Comparison of ENCODE assay signal across 8 cellular contexts in genomic region chr1:26472901-26473845, GRCh38. TPM values are rescaled to one million over a fixed set of nuclear protein-coding genes. Genes with fewer than 3 reads are reported as not detected.
DNase-seq lines count a peak whose midpoint lies in the region; ATAC-seq and TF ChIP-seq lines count a peak whose summit lies in the region.

No MANE protein-coding gene starts in this region.

- H3K9me3 ChIP-seq in fibroblast of lung (ENCODE audit: control insufficient read depth, insufficient read depth, low read depth, low read length), result no peaks in the 10 kb centered on the region
- H3K9me3 ChIP-seq in naive thymus-derived CD4-positive, alpha-beta T cell (ENCODE audit: control insufficient read depth in 2 of 3, low read length in 3 of 3), result no peaks in the 10 kb centered on the region

- intact Hi-C loops in activated T-helper 2 cell treated with anti-CD3 and anti-CD28 coated beads, Interferon-gamma antibody, Interleukin-2, Interleukin-4, amounts not matched to agents 10 μg/mL and 5 μg/mL and 100 μg/mL, durations not matched to agents 14 hours and 24 hours and 36 hours (cut with micrococcal nuclease), result loop anchor here (1.0 to 5.0 kb wide), 6 partner anchors 27 to 224 kb away; partner anchors contain the start of genes ARID1A and DHDDS
- intact Hi-C loops in naive thymus-derived CD4-positive, alpha-beta T cell (cut with micrococcal nuclease), result loop anchor here (1.0 to 5.0 kb wide), 20 partner anchors 27 to 856 kb away; partner anchors contain the start of genes CEP85 (in 2 of the 2), DHDDS (in 2 of the 2), PDIK1L (in 2 of the 2) and STMN1 (in 2 of the 2)

- ATAC-seq in naive thymus-derived CD4-positive, alpha-beta T cell, result peak; percentile 90

- H3K4me1 ChIP-seq in fibroblast of lung (ENCODE audit: control insufficient read depth, extremely low read depth, insufficient read depth, low read length), result peaks cover 3% of the 10 kb centered on the region
- peaks cover 30 to 35% of the 10 kb centered on the region in 2 donors for H3K4me1 ChIP-seq in naive thymus-derived CD4-positive, alpha-beta T cell (ENCODE audit: control insufficient read depth in 2 of 2, insufficient read depth in 2 of 2, low read length in 2 of 2)

- peak overlapping the region; percentile 67 for H3K4me3 ChIP-seq in LNCaP clone FGC (ENCODE audit: low read depth, low read length)
- H3K4me3 ChIP-seq in fibroblast of lung (replicated peaks in 1 of 4; ENCODE audit: control extremely low read depth in 1 of 4, insufficient read depth in 1 of 4, low read depth in 3 of 4, low read length in 4 of 4), result peak overlapping the region; percentile 78 to 98 (median 82)
- H3K4me3 ChIP-seq in naive thymus-derived CD4-positive, alpha-beta T cell (ENCODE audit: low read length), result peak overlapping the region; percentile 72

- H3K4me3 Mint-ChIP-seq in activated T-helper 2 cell treated with anti-CD3 and anti-CD28 coated beads, Interferon-gamma antibody, Interleukin-2, Interleukin-4, amounts not matched to agents 10 μg/mL and 5 μg/mL and 100 μg/mL, durations not matched to agents 14 hours and 24 hours and 36 hours (ENCODE audit: low read depth), result peak overlapping the region; percentile 90
- H3K4me3 Mint-ChIP-seq in naive thymus-derived CD4-positive, alpha-beta T cell, result peak overlapping the region; percentile 85 to 100 (median 88)

- no peaks in the 10 kb centered on the region for H3K9me3 Mint-ChIP-seq in activated T-helper 2 cell treated with anti-CD3 and anti-CD28 coated beads, Interferon-gamma antibody, Interleukin-2, Interleukin-4, amounts not matched to agents 10 μg/mL and 5 μg/mL and 100 μg/mL, durations not matched to agents 14 hours and 24 hours and 36 hours
- no peaks in the 10 kb centered on the region for H3K9me3 Mint-ChIP-seq in naive thymus-derived CD4-positive, alpha-beta T cell

- peak overlapping the region; percentile 42 for H3K27ac Mint-ChIP-seq in activated T-helper 2 cell treated with anti-CD3 and anti-CD28 coated beads, Interferon-gamma antibody, Interleukin-2, Interleukin-4, amounts not matched to agents 10 μg/mL and 5 μg/mL and 100 μg/mL, durations not matched to agents 14 hours and 24 hours and 36 hours
- peak overlapping the region; percentile 60 to 97 (median 87) for H3K27ac Mint-ChIP-seq in naive thymus-derived CD4-positive, alpha-beta T cell

- CTCF ChIA-PET in naive thymus-derived CD4-positive, alpha-beta T cell (lab: Charles Lee), result interaction anchor here (0.5 to 1.4 kb wide), 2 partner anchors 238 to 573 kb away, joined by 3 to 6 read pairs; no protein-coding TSS in a partner anchor

- peak overlapping the region; percentile 49 for H3K4me2 ChIP-seq in fibroblast of lung (ENCODE audit: extremely low read depth, insufficient read depth, low read length)

- no peaks in the 10 kb centered on the region for H3K27me3 Mint-ChIP-seq in activated T-helper 2 cell treated with anti-CD3 and anti-CD28 coated beads, Interferon-gamma antibody, Interleukin-2, Interleukin-4, amounts not matched to agents 10 μg/mL and 5 μg/mL and 100 μg/mL, durations not matched to agents 14 hours and 24 hours and 36 hours (ENCODE audit: low read depth)
- H3K27me3 Mint-ChIP-seq in naive thymus-derived CD4-positive, alpha-beta T cell, result peaks cover 0 to 2% (median 0%) of the 10 kb centered on the region in 5 donors

- peak overlapping the region; percentile 96 for H3K27ac ChIP-seq in fibroblast of lung (ENCODE audit: insufficient read depth, low read length)
- peak overlapping the region; percentile 100 for H3K27ac ChIP-seq in naive thymus-derived CD4-positive, alpha-beta T cell (ENCODE audit: low read depth, low read length)

- H3K36me3 Mint-ChIP-seq in activated T-helper 2 cell treated with anti-CD3 and anti-CD28 coated beads, Interferon-gamma antibody, Interleukin-2, Interleukin-4, amounts not matched to agents 10 μg/mL and 5 μg/mL and 100 μg/mL, durations not matched to agents 14 hours and 24 hours and 36 hours (ENCODE audit: low read depth), result peaks cover 64% of the 10 kb centered on the region
- H3K36me3 Mint-ChIP-seq in naive thymus-derived CD4-positive, alpha-beta T cell, result peaks cover 0 to 42% (median 21%) of the 10 kb centered on the region in 5 donors

- no peaks in the 10 kb centered on the region for H3K27me3 ChIP-seq in fibroblast of lung (ENCODE audit: control insufficient read depth, insufficient read depth, low read length)
- no peaks in the 10 kb centered on the region for H3K27me3 ChIP-seq in naive thymus-derived CD4-positive, alpha-beta T cell (ENCODE audit: control insufficient read depth in 2 of 2, insufficient read depth in 2 of 2, low read length in 2 of 2)

- TF ChIP-seq CTCF in LNCaP clone FGC (IDR thresholded peaks at IDR 0.05; ENCODE audit: control insufficient read depth, extremely low read depth, insufficient read depth) (no peak), fibroblast of lung (conservative IDR thresholded peaks at IDR 0.05 in 1 of 2, IDR thresholded peaks at IDR 0.05 in 1 of 2; ENCODE audit: low read depth in 1 of 2, low read length in 2 of 2) (no peak)

- H2AFZ ChIP-seq in fibroblast of lung (ENCODE audit: low read length), result no peak overlapping the region

- peaks cover 47% of the 10 kb centered on the region for H3K4me1 Mint-ChIP-seq in activated T-helper 2 cell treated with anti-CD3 and anti-CD28 coated beads, Interferon-gamma antibody, Interleukin-2, Interleukin-4, amounts not matched to agents 10 μg/mL and 5 μg/mL and 100 μg/mL, durations not matched to agents 14 hours and 24 hours and 36 hours (ENCODE audit: low read depth)
- peaks cover 28 to 62% (median 59%) of the 10 kb centered on the region in 7 donors for H3K4me1 Mint-ChIP-seq in naive thymus-derived CD4-positive, alpha-beta T cell

- peaks cover 12% of the 10 kb centered on the region for H3K36me3 ChIP-seq in fibroblast of lung (ENCODE audit: control insufficient read depth, insufficient read depth, low read length)
- H3K36me3 ChIP-seq in naive thymus-derived CD4-positive, alpha-beta T cell (ENCODE audit: control insufficient read depth in 2 of 3, insufficient read depth in 3 of 3, low read length in 3 of 3), result peaks cover 14 to 52% (median 16%) of the 10 kb centered on the region in 3 experiments

- peak overlapping the region; percentile 99 for H3K9ac ChIP-seq in fibroblast of lung (ENCODE audit: insufficient read depth, low read length)

- peaks cover 1% of the 10 kb centered on the region for H4K20me1 ChIP-seq in fibroblast of lung (ENCODE audit: control insufficient read depth, extremely low read depth, insufficient read depth, low read length)

- peaks cover 18% of the 10 kb centered on the region for H3K79me2 ChIP-seq in fibroblast of lung (ENCODE audit: control insufficient read depth, insufficient read depth, low read length)

- POLR2A ChIA-PET in naive thymus-derived CD4-positive, alpha-beta T cell (lab: Charles Lee), result interaction anchor here (0.6 to 4.5 kb wide), 9 partner anchors 17 to 326 kb away, joined by 3 to 40 read pairs (median 7); partner anchors contain the start of genes CEP85 and DHDDS

- DNase-seq in DMS79 treated with DMSO at 0.1 percent for 48 hours (lab: John Stamatoyannopoulos, UW), result peak; percentile 87
- peak; percentile 76 for DNase-seq in GOT3 (lab: John Stamatoyannopoulos, UW)
- DNase-seq in LNCaP clone FGC (ENCODE audit: low read depth), result peak; percentile 39
- peak; percentile 99 for DNase-seq in RPMI8226
- peak; percentile 92 for DNase-seq in activated T-helper 2 cell treated with anti-CD3 and anti-CD28 coated beads, Interferon-gamma antibody, Interleukin-2, Interleukin-4, amounts not matched to agents 10 μg/mL and 5 μg/mL and 100 μg/mL, durations not matched to agents 14 hours and 24 hours and 36 hours (ENCODE audit: low spot score)
- DNase-seq in fibroblast of lung (ENCODE audit: low read depth in 2 of 2), result peak; percentile 86 to 94
- peak; percentile 92 to 97 (median 95) for DNase-seq in naive thymus-derived CD4-positive, alpha-beta T cell
- DNase-seq in stimulated activated CD8-positive, alpha-beta memory T cell treated with anti-CD3 and anti-CD28 coated beads, Interleukin-7, amount 100 ng/mL, for 48 hours (ENCODE audit: extremely low read depth in 1 of 2, low read depth in 1 of 2), result peak; percentile 86 to 92

RNA-seq across cellular contexts. Expression of gene HMGN2, which starts 0.9 kb away (rescaled TPM):
- total RNA-seq in activated T-helper 2 cell treated with anti-CD3 and anti-CD28 coated beads, Interferon-gamma antibody, Interleukin-2, Interleukin-4, amounts not matched to agents 10 μg/mL and 5 μg/mL and 100 μg/mL, durations not matched to agents 14 hours and 24 hours and 36 hours, result 579 and 591 TPM in 2 replicates
- 123 and 170 TPM in 2 replicates for total RNA-seq in fibroblast of lung
- 442 and 557 TPM in 2 replicates for polyA plus RNA-seq in fibroblast of lung
- polyA plus RNA-seq in fibroblast of lung (2012), result 438 and 628 TPM in 2 replicates
- polyA minus RNA-seq in fibroblast of lung (ENCODE audit: low replicate concordance), result 30.0 and 34.6 TPM in 2 replicates
- 100 to 1,000 TPM; 304 to 783 (median 360) TPM for total RNA-seq in naive thymus-derived CD4-positive, alpha-beta T cell
- 100 to 1,000 TPM; 784 to 901 TPM for polyA plus RNA-seq in naive thymus-derived CD4-positive, alpha-beta T cell

RNA-seq across cellular contexts. Expression of gene DHDDS, which starts 41.1 kb away (rescaled TPM):
- 56.2 and 57.3 TPM in 2 replicates for total RNA-seq in activated T-helper 2 cell treated with anti-CD3 and anti-CD28 coated beads, Interferon-gamma antibody, Interleukin-2, Interleukin-4, amounts not matched to agents 10 μg/mL and 5 μg/mL and 100 μg/mL, durations not matched to agents 14 hours and 24 hours and 36 hours
- total RNA-seq in fibroblast of lung, result 28.5 and 41.5 TPM in 2 replicates
- 75.6 and 76.6 TPM in 2 replicates for polyA plus RNA-seq in fibroblast of lung
- polyA plus RNA-seq in fibroblast of lung (2012), result 52.3 and 58.0 TPM in 2 replicates
- 74.1 and 79.7 TPM in 2 replicates for polyA minus RNA-seq in fibroblast of lung (ENCODE audit: low replicate concordance)
- total RNA-seq in naive thymus-derived CD4-positive, alpha-beta T cell, result 10 to 100 TPM; 28.1 to 58.9 (median 37.7) TPM
- polyA plus RNA-seq in naive thymus-derived CD4-positive, alpha-beta T cell, result 10 to 100 TPM; 20.7 to 23.8 TPM

RNA-seq across cellular contexts. Expression of gene RPS6KA1, which starts 56.4 kb away (rescaled TPM):
- total RNA-seq in activated T-helper 2 cell treated with anti-CD3 and anti-CD28 coated beads, Interferon-gamma antibody, Interleukin-2, Interleukin-4, amounts not matched to agents 10 μg/mL and 5 μg/mL and 100 μg/mL, durations not matched to agents 14 hours and 24 hours and 36 hours, result 190 and 199 TPM in 2 replicates
- 1.7 and 2.6 TPM in 2 replicates for total RNA-seq in fibroblast of lung
- polyA plus RNA-seq in fibroblast of lung, result 0.64 and 0.94 TPM in 2 replicates
- 0.90 and 1.1 TPM in 2 replicates for polyA plus RNA-seq in fibroblast of lung (2012)
- polyA minus RNA-seq in fibroblast of lung (ENCODE audit: low replicate concordance), result 0.47 and 1.3 TPM in 2 replicates
- 100 to 1,000 TPM in 2 of 5 experiments, 10 to 100 TPM in 3; 53.8 to 205 (median 97.6) TPM for total RNA-seq in naive thymus-derived CD4-positive, alpha-beta T cell
- polyA plus RNA-seq in naive thymus-derived CD4-positive, alpha-beta T cell, result 100 to 1,000 TPM; 109 to 131 TPM

Comparison
In these comparisons a context has a peak if more than half of its experiments do, and no peak if none do; other contexts are left out.
1. Peak in every context shown above with its lines: DNase-seq, ATAC-seq, H3K4me3 ChIP-seq and H3K27ac ChIP-seq.
2. DNase-seq: peak in every context shown above with its lines; median percentile 99 in RPMI8226; 95 in naive thymus-derived CD4-positive, alpha-beta T cell; 92 in activated T-helper 2 cell treated with anti-CD3 and anti-CD28 coated beads, Interferon-gamma antibody, Interleukin-2, Interleukin-4, amounts not matched to agents 10 μg/mL and 5 μg/mL and 100 μg/mL, durations not matched to agents 14 hours and 24 hours and 36 hours; 90 in fibroblast of lung; 89 in stimulated activated CD8-positive, alpha-beta memory T cell treated with anti-CD3 and anti-CD28 coated beads, Interleukin-7, amount 100 ng/mL, for 48 hours; 87 in DMS79 treated with DMSO at 0.1 percent for 48 hours; 76 in GOT3; 39 in LNCaP clone FGC.
3. RNA of gene RPS6KA1, which starts 56.4 kb away (total RNA-seq): 190 to 199 TPM in activated T-helper 2 cell treated with anti-CD3 and anti-CD28 coated beads, Interferon-gamma antibody, Interleukin-2, Interleukin-4, amounts not matched to agents 10 μg/mL and 5 μg/mL and 100 μg/mL, durations not matched to agents 14 hours and 24 hours and 36 hours and 53.8 to 205 TPM in naive thymus-derived CD4-positive, alpha-beta T cell; 1.7 to 2.6 TPM in fibroblast of lung; every median in the first group is over 10 times any median in the second.